In genomic region chr10:104330168-104331117, GRCh38 we compare ENCODE assay signal across 8 cellular contexts. TPM values are rescaled to one million over a fixed set of nuclear protein-coding genes. Genes with fewer than 3 reads are reported as not detected.
DNase-seq lines count a peak whose midpoint lies in the region; ATAC-seq and TF ChIP-seq lines count a peak whose summit lies in the region.

No MANE protein-coding gene starts in this region.

- POLR2A ChIA-PET in AG04450 (lab: Yijun Ruan, JAX): interaction anchor here (0.6 to 1.6 kb wide), 5 partner anchors 8 to 463 kb away, joined by 3 to 8 read pairs (median 4); partner anchors contain the start of gene ITPRIP

- H3K27ac ChIP-seq in AG04450 (ENCODE audit: low read depth, low read length) (peak overlapping the region; percentile 96), endodermal cell (ENCODE audit: low read depth, low read length) (peak overlapping the region; percentile 99), muscle layer of colon (ENCODE audit: low read depth, low read length) (peak overlapping the region; percentile 77)

- H3K4me3 ChIP-seq in AG04450 (ENCODE audit: low read depth, low read length) (peak overlapping the region; percentile 57), endodermal cell (ENCODE audit: low read length) (peak overlapping the region; percentile 34), muscle layer of colon (ENCODE audit: low read depth in 1 of 2, low read length in 2 of 2) (peak overlapping the region in 1 of 2 donors; percentile 14)

- H3K4me1 Mint-ChIP-seq in endodermal cell: peaks cover 75% of the 10 kb centered on the region

- peaks cover 5% of the 10 kb centered on the region for H3K36me3 Mint-ChIP-seq in endodermal cell (ENCODE audit: low read depth)

- no peak for ATAC-seq in GM21423 (IDR thresholded peaks at IDR 0.05; ENCODE audit: unreplicated experiment)

- peak overlapping the region; percentile 81 for H3K27ac Mint-ChIP-seq in endodermal cell

- H3K36me3 ChIP-seq in endodermal cell (ENCODE audit: control insufficient read depth, insufficient read depth, low read length) (peaks cover 7% of the 10 kb centered on the region), muscle layer of colon (ENCODE audit: insufficient read depth, low read length) (no peaks in the 10 kb centered on the region)

- no peak for TF ChIP-seq CTCF in AG04450 (IDR thresholded peaks at IDR 0.05; ENCODE audit: low read depth, low read length)
- no peak for TF ChIP-seq CTCF in endodermal cell (conservative IDR thresholded peaks at IDR 0.05)

- H3K9me3 ChIP-seq in AG04450 (ENCODE audit: control insufficient read depth, insufficient read depth, low read length) (no peaks in the 10 kb centered on the region), endodermal cell (ENCODE audit: control insufficient read depth, low read length) (no peaks in the 10 kb centered on the region), muscle layer of colon (ENCODE audit: low read length) (no peaks in the 10 kb centered on the region)

- CTCF ChIA-PET in AG04450 (lab: Charles Lee): interaction anchor here (0.6 to 2.1 kb wide), 6 partner anchors 19 to 39 kb away, joined by 3 to 13 read pairs (median 4); partner anchors contain the start of gene CFAP58

- no peaks in the 10 kb centered on the region for H3K27me3 Mint-ChIP-seq in endodermal cell (ENCODE audit: insufficient read depth)

- no peaks in the 10 kb centered on the region for H3K9me3 Mint-ChIP-seq in endodermal cell

- peaks cover 45% of the 10 kb centered on the region for H3K4me1 ChIP-seq in endodermal cell (ENCODE audit: control insufficient read depth, insufficient read depth, low read length)
- H3K4me1 ChIP-seq in muscle layer of colon (ENCODE audit: insufficient read depth, low read length): peaks cover 100% of the 10 kb centered on the region

- WGBS in endodermal cell (ENCODE audit: insufficient coverage in 1 of 2, insufficient read length in 1 of 2), 2 experiments: 61 to 69% methylated on average over 5 to 8 of the region's 8 CpGs

- no peaks in the 10 kb centered on the region for H3K27me3 ChIP-seq in AG04450 (ENCODE audit: control insufficient read depth, insufficient read depth, low read length)
- no peaks in the 10 kb centered on the region for H3K27me3 ChIP-seq in endodermal cell (ENCODE audit: control insufficient read depth, insufficient read depth, low read length, poor library complexity, severe bottlenecking)
- no peaks in the 10 kb centered on the region for H3K27me3 ChIP-seq in muscle layer of colon (ENCODE audit: control insufficient read depth in 1 of 2, insufficient read depth in 2 of 2, low read length in 2 of 2)

- H3K9ac ChIP-seq in endodermal cell (ENCODE audit: extremely low read depth, low read length, poor library complexity, severe bottlenecking) (peak overlapping the region; percentile 7), muscle layer of colon (ENCODE audit: low read length) (peak overlapping the region; percentile 7)

- no peak for DNase-seq in AG04450 (ENCODE audit: low read depth, low spot score)
- peak; percentile 91 for DNase-seq in NCI-H226
- peak; percentile 53 for DNase-seq in endodermal cell
- no peak for DNase-seq in activated gamma-delta T cell (lab: John Stamatoyannopoulos, UW)
- no peak for DNase-seq in GDM1 (lab: John Stamatoyannopoulos, UW)
- no peak for DNase-seq in cerebellum (ENCODE audit: low spot score)

- no peak overlapping the region for H3K4me3 Mint-ChIP-seq in endodermal cell

RNA-seq across cellular contexts. Expression of gene ITPRIP, which starts 7.8 kb away (rescaled TPM):
- polyA plus RNA-seq in AG04450 (2011; rRNA removed): 18.8 and 22.9 TPM in 2 replicates
- 22.2 and 25.4 TPM in 2 replicates for polyA minus RNA-seq in AG04450 (2011; rRNA and poly(A)+ RNA removed)
- total RNA-seq in endodermal cell (10 to 100 TPM in 1 of 2 donors, 1 to 10 TPM in 1; 9.1 to 11.0 TPM), cerebellum (4.3 TPM)
- 14.4 TPM for polyA plus RNA-seq in endodermal cell (2013, experiment 1 of 2)
- 14.9 TPM for polyA plus RNA-seq in endodermal cell (2013, experiment 2 of 2)

RNA-seq across cellular contexts. Expression of gene CFAP58, which starts 23.2 kb away (rescaled TPM):
- polyA plus RNA-seq in AG04450 (2011; rRNA removed): 0.35 and 0.51 TPM in 2 replicates
- polyA minus RNA-seq in AG04450 (2011; rRNA and poly(A)+ RNA removed): 0.35 and 0.78 TPM in 2 replicates
- total RNA-seq in endodermal cell (under 1 TPM; 0.68 to 0.97 TPM), cerebellum (0.45 TPM)
- 0.57 TPM for polyA plus RNA-seq in endodermal cell (2013, experiment 1 of 2)
- 0.50 TPM for polyA plus RNA-seq in endodermal cell (2013, experiment 2 of 2)

Comparison
In these comparisons a context has a peak if more than half of its experiments do, and no peak if none do; other contexts are left out.
1. DNase-seq: peak in NCI-H226 (single experiment) and endodermal cell (single experiment); none in AG04450 (single experiment), activated gamma-delta T cell (single experiment), GDM1 (single experiment) and cerebellum (single experiment).
2. Peak in every context shown above with its lines, with median percentiles within 50 percentile points of each other: H3K27ac ChIP-seq.